Comparison of ENCODE assay signal across 8 cellular contexts in the genomic region with DNA sequence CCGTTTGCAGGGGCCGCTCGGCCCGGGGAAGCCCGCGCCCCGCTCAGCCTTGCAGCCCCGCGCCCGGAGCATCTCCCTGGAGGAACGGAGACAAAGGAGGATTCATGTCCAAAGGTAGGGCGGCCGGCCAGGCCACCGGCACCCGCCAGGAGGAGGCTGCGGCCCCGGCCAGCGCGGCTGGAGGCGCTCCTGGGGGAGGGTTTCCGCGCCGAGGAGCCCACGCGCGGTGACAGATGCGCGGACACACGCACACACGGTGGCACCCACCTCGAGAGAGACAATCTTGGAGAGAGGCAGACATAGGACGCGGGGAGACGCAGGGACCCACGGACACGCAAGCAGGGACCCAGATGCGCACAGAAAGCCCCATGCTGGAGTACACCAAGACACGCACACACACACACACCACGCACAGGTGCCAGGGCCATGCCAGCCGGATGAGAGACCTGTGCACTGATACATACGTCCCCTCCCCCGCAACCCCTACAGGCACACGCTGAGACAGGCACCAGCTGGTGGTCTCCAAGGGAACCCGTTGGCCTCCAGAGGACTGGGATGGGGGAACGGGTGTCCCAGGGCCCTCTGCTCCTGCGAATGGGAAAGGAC. TPM values are rescaled to one million over a fixed set of nuclear protein-coding genes. Genes with fewer than 3 reads are reported as not detected.
DNase-seq lines count a peak whose midpoint lies in the region; ATAC-seq, FAIRE-seq and TF ChIP-seq lines count a peak whose summit lies in the region.

No MANE protein-coding gene starts in this region.

- ATAC-seq in HG02623 (IDR thresholded peaks at IDR 0.05; ENCODE audit: unreplicated experiment), result no peak

- peaks cover 23% of the 10 kb centered on the region for H3K27me3 ChIP-seq in effector memory CD4-positive, alpha-beta T cell (replicated peaks; ENCODE audit: control insufficient read depth, insufficient read depth, low read length, poor library complexity, severe bottlenecking)

- no peak for TF ChIP-seq POLR2A in GM12892 (IDR thresholded peaks at IDR 0.05; ENCODE audit: low read depth, low read length)

- H3K4me3 ChIP-seq in effector memory CD4-positive, alpha-beta T cell (ENCODE audit: insufficient read depth, low read depth, low read length, poor library complexity, severe bottlenecking), result peak overlapping the region; percentile 63
- H3K4me3 ChIP-seq in retinal pigment epithelial cell (ENCODE audit: low read length), result peak overlapping the region; percentile 32

- no peak for TF ChIP-seq CTCF in retinal pigment epithelial cell (conservative IDR thresholded peaks at IDR 0.05; ENCODE audit: low read depth, low read length)

- H3K9me3 ChIP-seq in effector memory CD4-positive, alpha-beta T cell (ENCODE audit: control insufficient read depth, low read length), result no peaks in the 10 kb centered on the region

- DNase-seq in NCI-H1436 (lab: John Stamatoyannopoulos, UW), result peak; percentile 61
- DNase-seq in NCI-H1436 treated with DMSO at 0.1 percent for 48 hours (lab: John Stamatoyannopoulos, UW), result no peak
- DNase-seq in NCI-H2171 (lab: John Stamatoyannopoulos, UW), result peak; percentile 89
- DNase-seq in effector memory CD4-positive, alpha-beta T cell, result no peak
- no peak for DNase-seq in retinal pigment epithelial cell (ENCODE audit: low read depth)
- DNase-seq in GF-D8 (lab: John Stamatoyannopoulos, UW), result no peak
- DNase-seq in GM12892 (ENCODE audit: insufficient read length), result no peak

- no peak for FAIRE-seq in GM12892 (lab: Jason Lieb, UNC)

- H3K4me1 ChIP-seq in effector memory CD4-positive, alpha-beta T cell (ENCODE audit: control insufficient read depth, insufficient read depth, low read length, poor library complexity, severe bottlenecking), result peaks cover 10% of the 10 kb centered on the region

- H3K36me3 ChIP-seq in effector memory CD4-positive, alpha-beta T cell (ENCODE audit: control insufficient read depth, insufficient read depth, low read length), result no peaks in the 10 kb centered on the region

- no peak overlapping the region for H3K27ac ChIP-seq in effector memory CD4-positive, alpha-beta T cell (ENCODE audit: insufficient read depth, low read length, poor library complexity, severe bottlenecking)

RNA-seq across cellular contexts. Expression of gene SEPTIN3, which starts 7.8 kb away (rescaled TPM):
- 1.9 TPM for polyA plus RNA-seq in GM12892 (2012; ENCODE audit: missing spikeins)

RNA-seq across cellular contexts. Expression of gene WBP2NL, which starts 21.5 kb away (rescaled TPM):
- 1.6 TPM for polyA plus RNA-seq in GM12892 (2012; ENCODE audit: missing spikeins)

RNA-seq across cellular contexts. Expression of gene CENPM, which starts 30.1 kb away (rescaled TPM):
- polyA plus RNA-seq in GM12892 (2012; ENCODE audit: missing spikeins), result 31.4 TPM

RNA-seq across cellular contexts. Expression of gene TNFRSF13C, which starts 50.5 kb away (rescaled TPM):
- 57.8 TPM for polyA plus RNA-seq in GM12892 (2012; ENCODE audit: missing spikeins)

Comparison
In these comparisons a context has a peak if more than half of its experiments do, and no peak if none do; other contexts are left out.
1. DNase-seq: peak in NCI-H1436 (single experiment) and NCI-H2171 (single experiment); none in NCI-H1436 treated with DMSO at 0.1 percent for 48 hours (single experiment), effector memory CD4-positive, alpha-beta T cell (0 of 3), retinal pigment epithelial cell (single experiment), GF-D8 (single experiment) and GM12892 (single experiment).